ENCODE assay signal across 1 cellular context in genomic region chrX:39900788-39901170, GRCh38.
TF ChIP-seq lines count a peak whose summit lies in the region.

No MANE protein-coding gene starts in this region.

TF ChIP-seq in SK-N-SH, 30 proteins besides CTCF, POLR2A, EP300 and RAD21:
- TF ChIP-seq TEAD4 (IDR thresholded peaks at IDR 0.05; ENCODE audit: borderline replicate concordance, insufficient read depth) (no peak), MAX (IDR thresholded peaks at IDR 0.05; ENCODE audit: low read depth) (no peak), RXRA (IDR thresholded peaks at IDR 0.05; ENCODE audit: borderline replicate concordance, low read depth) (no peak), GATA2 (CRISPR knock-in tag; IDR thresholded peaks at IDR 0.05) (no peak; the same call in 1 of the 2 replicates), MEF2A (IDR thresholded peaks at IDR 0.05; ENCODE audit: borderline replicate concordance, low read depth) (no peak), ZBTB33 (IDR thresholded peaks at IDR 0.05; ENCODE audit: borderline replicate concordance, low read depth) (no peak), USF1 (IDR thresholded peaks at IDR 0.05; ENCODE audit: borderline replicate concordance, low read depth) (no peak), NFIC (IDR thresholded peaks at IDR 0.05; ENCODE audit: borderline replicate concordance) (no peak), REST (IDR thresholded peaks at IDR 0.05; ENCODE audit: low read depth, low read length) (no peak), MXI1 (IDR thresholded peaks at IDR 0.05; ENCODE audit: low read depth, low read length) (no peak), PBX3 (IDR thresholded peaks at IDR 0.05) (no peak), JUND (IDR thresholded peaks at IDR 0.05) (no peak)
